In the genomic region with DNA sequence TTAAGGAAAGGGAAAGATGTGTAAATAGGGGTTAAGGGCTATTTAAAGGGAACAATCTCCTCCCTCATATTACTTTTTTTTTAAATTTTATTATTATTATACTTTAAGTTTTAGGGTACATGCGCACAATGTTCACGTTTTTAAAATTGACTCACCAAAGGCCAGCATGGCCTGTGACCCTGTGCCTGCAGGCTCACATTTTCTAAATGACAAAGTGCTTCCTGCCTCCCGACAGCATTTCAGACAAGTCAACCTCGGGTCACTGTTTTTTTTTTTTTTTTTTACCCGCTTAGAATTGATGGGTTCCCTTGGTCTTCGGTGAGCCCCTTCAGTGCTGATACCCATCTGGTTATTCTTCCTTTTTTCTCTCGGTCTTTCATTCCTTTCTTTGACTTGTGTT, we compare ENCODE assay signal across 17 cellular contexts.
DNase-seq lines count a peak whose midpoint lies in the region; ATAC-seq and TF ChIP-seq lines count a peak whose summit lies in the region.
"Had no signal": no experiment of that assay in that cellular context is flagged by ENCODE, and none has a peak within 500 bp of the region (broad histone marks: within the 10 kb centered on the region; RNA-seq: fewer than 3 reads in every experiment).

No MANE protein-coding gene starts in this region.

- intact Hi-C loops in Right ventricle myocardium superior (cut with DNase I), result loop anchor here (10.0 kb wide), 1 partner anchor 58 kb away; no protein-coding TSS in a partner anchor

- no peaks in the 10 kb centered on the region for H3K4me1 ChIP-seq in GM23338 (ENCODE audit: insufficient read depth)

- H4K20me1 ChIP-seq in GM23338 (replicated peaks; ENCODE audit: insufficient read depth), result no peaks in the 10 kb centered on the region

- H3K9me3 Mint-ChIP-seq in GM23338, result no peaks in the 10 kb centered on the region; the same call in 2 of the 3 replicates
- no peaks in the 10 kb centered on the region for H3K9me3 Mint-ChIP-seq in nephron progenitor cell
- H3K9me3 Mint-ChIP-seq in progenitor cell of endocrine pancreas (ENCODE audit: low read depth), result peaks cover 4% of the 10 kb centered on the region
- peaks cover 0 to 4% of the 10 kb centered on the region in 2 donors for H3K9me3 Mint-ChIP-seq in activated naive CD4-positive, alpha-beta T cell treated with anti-CD3 and anti-CD28 coated beads, Interleukin-2, amount 50 U/mL, for 72 hours
- H3K9me3 Mint-ChIP-seq: H9 had no signal

- TF ChIP-seq CTCF in GM23338 (conservative IDR thresholded peaks at IDR 0.05; ENCODE audit: low read depth in 2 of 2) (no peak), nephron progenitor cell (IDR thresholded peaks at IDR 0.05) (no peak), progenitor cell of endocrine pancreas (IDR thresholded peaks at IDR 0.05; ENCODE audit: unreplicated experiment) (no peak), RWPE1 (conservative IDR thresholded peaks at IDR 0.05; ENCODE audit: low read depth) (no peak)

- H3K27ac Mint-ChIP-seq in GM23338 (no peak overlapping the region), nephron progenitor cell (peak overlapping the region; percentile 92), progenitor cell of endocrine pancreas (peak overlapping the region; percentile 56)
- H3K27ac Mint-ChIP-seq in activated naive CD4-positive, alpha-beta T cell treated with anti-CD3 and anti-CD28 coated beads, Interleukin-2, amount 50 U/mL, for 72 hours, result no peak overlapping the region
- H3K27ac Mint-ChIP-seq: CD4-positive, alpha-beta memory T cell; H9 had no signal

- H3K4me1 Mint-ChIP-seq in GM23338 (peaks cover 9% of the 10 kb centered on the region), nephron progenitor cell (peaks cover 66% of the 10 kb centered on the region), progenitor cell of endocrine pancreas (ENCODE audit: low read depth) (peaks cover 36% of the 10 kb centered on the region)
- H3K4me1 Mint-ChIP-seq: CD4-positive, alpha-beta memory T cell had no signal

- no peak overlapping the region for H3K4me3 ChIP-seq in GM23338
- H3K4me3 ChIP-seq: GM23248 had no signal

- no peak overlapping the region for H2AFZ ChIP-seq in GM23338
- H2AFZ ChIP-seq: GM23248 had no signal

- H3K79me2 ChIP-seq in GM23338 (replicated peaks; ENCODE audit: insufficient read depth), result no peaks in the 10 kb centered on the region

- ATAC-seq in GM23338, result no peak
- ATAC-seq in GM18870 (IDR thresholded peaks at IDR 0.05; ENCODE audit: unreplicated experiment), result no peak
- ATAC-seq in activated naive CD4-positive, alpha-beta T cell treated with anti-CD3 and anti-CD28 coated beads, Interleukin-2, amount 50 U/mL, for 72 hours, result no peak
- no peak for ATAC-seq in Right ventricle myocardium superior (ENCODE audit: poor library complexity)
- ATAC-seq: HCT116 had no signal

- H3K4me3 Mint-ChIP-seq in GM23338 (no peak overlapping the region), nephron progenitor cell (peak overlapping the region; percentile 63), progenitor cell of endocrine pancreas (ENCODE audit: low read depth) (no peak overlapping the region)
- H3K4me3 Mint-ChIP-seq: CD4-positive, alpha-beta memory T cell; H9 had no signal

- DNase-seq in GM23338 (ENCODE audit: low spot score), result peak; percentile 27
- DNase-seq in iPS-NIHi11 (ENCODE audit: low spot score), result peak; percentile 10
- DNase-seq in nephron progenitor cell, result no peak
- DNase-seq in progenitor cell of endocrine pancreas (ENCODE audit: low spot score, unreplicated experiment), result no peak
- no peak for DNase-seq in activated naive CD4-positive, alpha-beta T cell treated with anti-CD3 and anti-CD28 coated beads, Interleukin-2, amount 50 U/mL, for 72 hours (ENCODE audit: low spot score in 2 of 2)
- DNase-seq in Right ventricle myocardium superior, result no peak
- no peak for DNase-seq in RWPE1 (ENCODE audit: low spot score)
- DNase-seq: C1 segment of cervical spinal cord; Calu3; CD4-positive, alpha-beta memory T cell; COR-L47; DMS53; DMS79 treated with DMSO at 0.1 percent for 48 hours; GM23248; H9 had no signal

- H3K36me3 Mint-ChIP-seq in GM23338 (ENCODE audit: low read depth), result no peaks in the 10 kb centered on the region
- H3K36me3 Mint-ChIP-seq in nephron progenitor cell (ENCODE audit: low read depth), result no peaks in the 10 kb centered on the region
- H3K36me3 Mint-ChIP-seq in progenitor cell of endocrine pancreas (ENCODE audit: insufficient read depth), result no peaks in the 10 kb centered on the region
- H3K36me3 Mint-ChIP-seq in activated naive CD4-positive, alpha-beta T cell treated with anti-CD3 and anti-CD28 coated beads, Interleukin-2, amount 50 U/mL, for 72 hours, result no peaks in the 10 kb centered on the region
- H3K36me3 Mint-ChIP-seq: CD4-positive, alpha-beta memory T cell had no signal

- POLR2A ChIA-PET in RWPE1 (lab: Yijun Ruan, JAX; ENCODE audit: low non-redundant PET), result no interaction called here

- no peaks in the 10 kb centered on the region for H3F3A ChIP-seq in GM23338 (replicated peaks; ENCODE audit: low read depth)

- H3K27me3 Mint-ChIP-seq in GM23338 (ENCODE audit: insufficient read depth, low read depth, poor library complexity), result peaks cover 2% of the 10 kb centered on the region
- peaks cover 2% of the 10 kb centered on the region for H3K27me3 Mint-ChIP-seq in nephron progenitor cell (ENCODE audit: low read depth, poor library complexity)
- no peaks in the 10 kb centered on the region for H3K27me3 Mint-ChIP-seq in progenitor cell of endocrine pancreas

- H3K27me3 ChIP-seq in GM23338 (ENCODE audit: insufficient read depth), result no peaks in the 10 kb centered on the region

- peaks cover 5% of the 10 kb centered on the region; the same call in 1 of the 2 replicates for H3K9me2 ChIP-seq in GM23338 (ENCODE audit: insufficient read depth)

- H3K36me3 ChIP-seq in GM23338 (ENCODE audit: insufficient read depth), result no peaks in the 10 kb centered on the region

- no peak overlapping the region for H3K4me2 ChIP-seq in GM23338

- H3K27ac ChIP-seq in GM23338 (ENCODE audit: low read depth) (no peak overlapping the region), RWPE1 (no peak overlapping the region)
- H3K27ac ChIP-seq: GM23248 had no signal

- CTCF ChIA-PET in RWPE1 (lab: Yijun Ruan, JAX), result no interaction called here

TF ChIP-seq in GM23338, 12 proteins besides CTCF, POLR2A, EP300 and RAD21 (continues in another document):
- TF ChIP-seq, protein P1, sequence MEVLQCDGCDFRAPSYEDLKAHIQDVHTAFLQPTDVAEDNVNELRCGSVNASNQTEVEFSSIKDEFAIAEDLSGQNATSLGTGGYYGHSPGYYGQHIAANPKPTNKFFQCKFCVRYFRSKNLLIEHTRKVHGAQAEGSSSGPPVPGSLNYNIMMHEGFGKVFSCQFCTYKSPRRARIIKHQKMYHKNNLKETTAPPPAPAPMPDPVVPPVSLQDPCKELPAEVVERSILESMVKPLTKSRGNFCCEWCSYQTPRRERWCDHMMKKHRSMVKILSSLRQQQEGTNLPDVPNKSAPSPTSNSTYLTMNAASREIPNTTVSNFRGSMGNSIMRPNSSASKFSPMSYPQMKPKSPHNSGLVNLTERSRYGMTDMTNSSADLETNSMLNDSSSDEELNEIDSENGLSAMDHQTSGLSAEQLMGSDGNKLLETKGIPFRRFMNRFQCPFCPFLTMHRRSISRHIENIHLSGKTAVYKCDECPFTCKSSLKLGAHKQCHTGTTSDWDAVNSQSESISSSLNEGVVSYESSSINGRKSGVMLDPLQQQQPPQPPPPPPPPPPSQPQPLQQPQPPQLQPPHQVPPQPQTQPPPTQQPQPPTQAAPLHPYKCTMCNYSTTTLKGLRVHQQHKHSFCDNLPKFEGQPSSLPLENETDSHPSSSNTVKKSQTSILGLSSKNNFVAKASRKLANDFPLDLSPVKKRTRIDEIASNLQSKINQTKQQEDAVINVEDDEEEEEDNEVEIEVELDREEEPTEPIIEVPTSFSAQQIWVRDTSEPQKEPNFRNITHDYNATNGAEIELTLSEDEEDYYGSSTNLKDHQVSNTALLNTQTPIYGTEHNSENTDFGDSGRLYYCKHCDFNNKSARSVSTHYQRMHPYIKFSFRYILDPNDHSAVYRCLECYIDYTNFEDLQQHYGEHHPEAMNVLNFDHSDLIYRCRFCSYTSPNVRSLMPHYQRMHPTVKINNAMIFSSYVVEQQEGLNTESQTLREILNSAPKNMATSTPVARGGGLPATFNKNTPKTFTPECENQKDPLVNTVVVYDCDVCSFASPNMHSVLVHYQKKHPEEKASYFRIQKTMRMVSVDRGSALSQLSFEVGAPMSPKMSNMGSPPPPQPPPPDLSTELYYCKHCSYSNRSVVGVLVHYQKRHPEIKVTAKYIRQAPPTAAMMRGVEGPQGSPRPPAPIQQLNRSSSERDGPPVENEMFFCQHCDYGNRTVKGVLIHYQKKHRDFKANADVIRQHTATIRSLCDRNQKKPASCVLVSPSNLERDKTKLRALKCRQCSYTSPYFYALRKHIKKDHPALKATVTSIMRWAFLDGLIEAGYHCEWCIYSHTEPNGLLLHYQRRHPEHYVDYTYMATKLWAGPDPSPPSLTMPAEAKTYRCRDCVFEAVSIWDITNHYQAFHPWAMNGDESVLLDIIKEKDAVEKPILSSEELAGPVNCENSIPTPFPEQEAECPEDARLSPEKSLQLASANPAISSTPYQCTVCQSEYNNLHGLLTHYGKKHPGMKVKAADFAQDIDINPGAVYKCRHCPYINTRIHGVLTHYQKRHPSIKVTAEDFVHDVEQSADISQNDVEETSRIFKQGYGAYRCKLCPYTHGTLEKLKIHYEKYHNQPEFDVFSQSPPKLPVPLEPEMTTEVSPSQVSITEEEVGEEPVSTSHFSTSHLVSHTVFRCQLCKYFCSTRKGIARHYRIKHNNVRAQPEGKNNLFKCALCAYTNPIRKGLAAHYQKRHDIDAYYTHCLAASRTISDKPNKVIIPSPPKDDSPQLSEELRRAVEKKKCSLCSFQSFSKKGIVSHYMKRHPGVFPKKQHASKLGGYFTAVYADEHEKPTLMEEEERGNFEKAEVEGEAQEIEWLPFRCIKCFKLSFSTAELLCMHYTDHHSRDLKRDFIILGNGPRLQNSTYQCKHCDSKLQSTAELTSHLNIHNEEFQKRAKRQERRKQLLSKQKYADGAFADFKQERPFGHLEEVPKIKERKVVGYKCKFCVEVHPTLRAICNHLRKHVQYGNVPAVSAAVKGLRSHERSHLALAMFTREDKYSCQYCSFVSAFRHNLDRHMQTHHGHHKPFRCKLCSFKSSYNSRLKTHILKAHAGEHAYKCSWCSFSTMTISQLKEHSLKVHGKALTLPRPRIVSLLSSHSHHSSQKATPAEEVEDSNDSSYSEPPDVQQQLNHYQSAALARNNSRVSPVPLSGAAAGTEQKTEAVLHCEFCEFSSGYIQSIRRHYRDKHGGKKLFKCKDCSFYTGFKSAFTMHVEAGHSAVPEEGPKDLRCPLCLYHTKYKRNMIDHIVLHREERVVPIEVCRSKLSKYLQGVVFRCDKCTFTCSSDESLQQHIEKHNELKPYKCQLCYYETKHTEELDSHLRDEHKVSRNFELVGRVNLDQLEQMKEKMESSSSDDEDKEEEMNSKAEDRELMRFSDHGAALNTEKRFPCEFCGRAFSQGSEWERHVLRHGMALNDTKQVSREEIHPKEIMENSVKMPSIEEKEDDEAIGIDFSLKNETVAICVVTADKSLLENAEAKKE (CRISPR knock-in tag; IDR thresholded peaks at IDR 0.05), result no peak
- no peak for TF ChIP-seq EZH2phosphoT487 (IDR thresholded peaks at IDR 0.05; ENCODE audit: unreplicated experiment)

Comparison
In these comparisons a context has a peak if more than half of its experiments do, and no peak if none do; other contexts are left out.
1. DNase-seq: peak in GM23338 (single experiment) and iPS-NIHi11 (single experiment); none in nephron progenitor cell (single experiment), progenitor cell of endocrine pancreas (single experiment), activated naive CD4-positive, alpha-beta T cell treated with anti-CD3 and anti-CD28 coated beads, Interleukin-2, amount 50 U/mL, for 72 hours (0 of 2), Right ventricle myocardium superior (single experiment) and RWPE1 (single experiment).
2. H3K27ac Mint-ChIP-seq: peak in nephron progenitor cell (single experiment) and progenitor cell of endocrine pancreas (single experiment); none in GM23338 (single experiment) and activated naive CD4-positive, alpha-beta T cell treated with anti-CD3 and anti-CD28 coated beads, Interleukin-2, amount 50 U/mL, for 72 hours (0 of 2).